In the genomic region with DNA sequence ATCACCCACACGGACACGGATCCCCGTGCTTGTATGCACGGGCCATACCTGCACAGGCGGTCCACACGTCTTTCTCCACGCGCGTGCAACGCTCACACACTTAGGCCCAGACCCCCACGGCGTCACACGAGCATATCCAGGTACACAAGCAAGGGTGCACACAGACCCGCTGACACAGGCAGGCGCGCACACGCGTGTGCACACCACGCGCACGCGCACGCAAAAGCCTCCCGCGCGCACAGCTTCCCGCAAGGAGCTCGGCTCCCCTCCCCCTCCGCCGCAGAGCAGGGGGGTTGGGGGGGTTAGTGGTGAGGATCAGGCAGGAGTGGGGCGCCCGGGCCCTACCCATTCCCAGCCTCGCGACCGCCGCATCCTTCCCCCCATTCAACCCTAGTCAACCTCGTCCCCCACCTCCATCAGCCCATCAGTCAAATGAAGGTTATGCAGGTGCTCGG, we compare ENCODE assay signal across 8 cellular contexts. TPM values are rescaled to one million over a fixed set of nuclear protein-coding genes. Genes with fewer than 3 reads are reported as not detected.
DNase-seq lines count a peak whose midpoint lies in the region; ATAC-seq and TF ChIP-seq lines count a peak whose summit lies in the region.

No MANE protein-coding gene starts in this region.

- DNase-seq in NCI-H146 (lab: John Stamatoyannopoulos, UW) (peak; percentile 61), NCI-H146 treated with DMSO at 0.1 percent for 48 hours (lab: John Stamatoyannopoulos, UW; ENCODE audit: unreplicated experiment) (no peak), adrenal gland (peak in 6 of 7 donors; percentile 54 to 78 (median 62)), GM10266 (ENCODE audit: extremely low spot score) (no peak)

- H3K27ac ChIP-seq in KMS-11 (peak overlapping the region; percentile 26; the same call in 1 of the 2 replicates), adrenal gland (peak overlapping the region in 3 of 5 donors; percentile 61 to 83 (median 68)), iPS-18a (ENCODE audit: low read length) (no peak overlapping the region)

- H3K4me2 ChIP-seq in KMS-11 (peak overlapping the region; percentile 91), skeletal muscle satellite cell (ENCODE audit: low read length) (peak overlapping the region; percentile 96)

- TF ChIP-seq POLR2A in adrenal gland (IDR thresholded peaks at IDR 0.05), result no peak

- H3K4me3 ChIP-seq in KMS-11 (IDR thresholded peaks at IDR 0.05; ENCODE audit: insufficient read depth, low read depth, low read length) (no peak overlapping the region), adrenal gland (peak overlapping the region in 3 of 4 donors; percentile 50 to 62 (median 59)), iPS-18a (ENCODE audit: low read length) (peak overlapping the region; percentile 58), skeletal muscle satellite cell (ENCODE audit: low read length) (peak overlapping the region; percentile 84)

- peak overlapping the region; percentile 76 for H2AFZ ChIP-seq in KMS-11 (ENCODE audit: low read depth)

- no peak for ATAC-seq in HG02642 (IDR thresholded peaks at IDR 0.05; ENCODE audit: poor library complexity, unreplicated experiment)

- H3K9ac ChIP-seq in KMS-11, result peak overlapping the region; percentile 49; the same call in 1 of the 2 replicates
- H3K9ac ChIP-seq in iPS-18a (ENCODE audit: low read length), result no peak overlapping the region
- peak overlapping the region; percentile 65 for H3K9ac ChIP-seq in skeletal muscle satellite cell (ENCODE audit: low read depth, low read length)

- WGBS in adrenal gland, 4 donors, result 0 to 1% (median 0%) methylated on average over 12 to 38 of the region's 38 CpGs; no CpG with 5 or more reads in 1 of the 4 donors

- intact Hi-C loops in adrenal gland (cut with DNase I), result no loop called here

- H3K9me3 ChIP-seq in adrenal gland (replicated peaks in 1 of 3), result no peaks in the 10 kb centered on the region
- no peaks in the 10 kb centered on the region for H3K9me3 ChIP-seq in iPS-18a (ENCODE audit: control insufficient read depth, low read depth, low read length)
- no peaks in the 10 kb centered on the region for H3K9me3 ChIP-seq in skeletal muscle satellite cell (replicated peaks; ENCODE audit: low read length)

- no peak for TF ChIP-seq CTCF in KMS-11 (conservative IDR thresholded peaks at IDR 0.05; ENCODE audit: low read depth, low read length)
- TF ChIP-seq CTCF in adrenal gland (IDR thresholded peaks at IDR 0.05), result no peak
- no peak for TF ChIP-seq CTCF in GM10266 (IDR thresholded peaks at IDR 0.05; ENCODE audit: control insufficient read depth, insufficient read depth, low read depth, missing control alignments)

- no peaks in the 10 kb centered on the region for H4K20me1 ChIP-seq in KMS-11 (ENCODE audit: insufficient read depth)

- H3K4me1 ChIP-seq in KMS-11 (ENCODE audit: low read depth, poor library complexity, severe bottlenecking) (peaks cover 8% of the 10 kb centered on the region), adrenal gland (replicated peaks in 1 of 2) (peaks cover 19 to 23% of the 10 kb centered on the region in 2 donors), iPS-18a (ENCODE audit: control insufficient read depth, low read depth, low read length) (peaks cover 3% of the 10 kb centered on the region), skeletal muscle satellite cell (ENCODE audit: control insufficient read depth, insufficient read depth, low read length) (peaks cover 20% of the 10 kb centered on the region)

- no peaks in the 10 kb centered on the region; the same call in 1 of the 2 replicates for H3K79me2 ChIP-seq in KMS-11 (ENCODE audit: insufficient read depth, low read depth)

- no peaks in the 10 kb centered on the region for H3K36me3 ChIP-seq in KMS-11 (ENCODE audit: insufficient read depth)
- H3K36me3 ChIP-seq in adrenal gland (replicated peaks in 1 of 2), result peaks cover 0 to 12% of the 10 kb centered on the region in 2 donors
- H3K36me3 ChIP-seq in iPS-18a (ENCODE audit: control insufficient read depth, low read depth, low read length), result peaks cover 1% of the 10 kb centered on the region
- H3K36me3 ChIP-seq in skeletal muscle satellite cell (ENCODE audit: insufficient read depth, low read length), result no peaks in the 10 kb centered on the region

- H3K27me3 ChIP-seq in KMS-11 (ENCODE audit: insufficient read depth, low read depth), result peaks cover 16% of the 10 kb centered on the region
- no peaks in the 10 kb centered on the region for H3K27me3 ChIP-seq in adrenal gland
- H3K27me3 ChIP-seq in iPS-18a (ENCODE audit: control insufficient read depth, insufficient read depth, low read length), result peaks cover 4% of the 10 kb centered on the region
- no peaks in the 10 kb centered on the region for H3K27me3 ChIP-seq in skeletal muscle satellite cell (ENCODE audit: control insufficient read depth, insufficient read depth, low read length)

RNA-seq across cellular contexts. Expression of gene RAB3A, which starts 0.4 kb away (rescaled TPM):
- 10 to 100 TPM in 3 of 8 donors, 1 to 10 TPM in 5; 2.3 to 32.3 (median 6.9) TPM for total RNA-seq in adrenal gland
- polyA plus RNA-seq in adrenal gland, result 10 to 100 TPM in 1 of 3 donors, 1 to 10 TPM in 2; 4.0 to 16.6 (median 5.8) TPM
- 1.0 and 2.0 TPM in 2 replicates for total RNA-seq in skeletal muscle satellite cell (2012; rRNA removed)

RNA-seq across cellular contexts. Expression of gene MPV17L2, which starts 10.4 kb away (rescaled TPM):
- 10 to 100 TPM; 10.3 to 47.4 (median 24.0) TPM for total RNA-seq in adrenal gland
- 10 to 100 TPM; 21.1 to 41.4 (median 40.8) TPM for polyA plus RNA-seq in adrenal gland
- total RNA-seq in skeletal muscle satellite cell (2012; rRNA removed), result 9.9 and 12.9 TPM in 2 replicates

RNA-seq across cellular contexts. Expression of gene PDE4C, which starts 22.8 kb away (rescaled TPM):
- 1 to 10 TPM in 2 of 8 donors, under 1 TPM in 6; 0.11 to 1.7 (median 0.42) TPM for total RNA-seq in adrenal gland
- 1 to 10 TPM in 1 of 3 donors, under 1 TPM in 1, not detected in 1; 0.77 to 2.4 TPM for polyA plus RNA-seq in adrenal gland
- total RNA-seq in skeletal muscle satellite cell (2012; rRNA removed), result 0.44 and 2.0 TPM in 2 replicates

RNA-seq across cellular contexts. Expression of gene IFI30, which starts 29.8 kb away (rescaled TPM):
- 100 to 1,000 TPM; 103 to 372 (median 185) TPM for total RNA-seq in adrenal gland
- 100 to 1,000 TPM in 2 of 3 donors, 10 to 100 TPM in 1; 99.2 to 268 (median 158) TPM for polyA plus RNA-seq in adrenal gland
- total RNA-seq in skeletal muscle satellite cell (2012; rRNA removed), result 72.0 and 80.6 TPM in 2 replicates

RNA-seq across cellular contexts. Expression of gene PIK3R2, which starts 50.5 kb away (rescaled TPM):
- total RNA-seq in adrenal gland, result 100 to 1,000 TPM in 3 of 8 donors, 10 to 100 TPM in 5; 32.9 to 124 (median 80.4) TPM
- polyA plus RNA-seq in adrenal gland, result 10 to 100 TPM in 2 of 3 donors, 1 to 10 TPM in 1; 6.7 to 21.0 (median 10.8) TPM
- total RNA-seq in skeletal muscle satellite cell (2012; rRNA removed), result 19.8 and 22.5 TPM in 2 replicates

Comparison
In these comparisons a context has a peak if more than half of its experiments do, and no peak if none do; other contexts are left out.
1. DNase-seq: peak in NCI-H146 (single experiment) and adrenal gland (6 of 7); none in NCI-H146 treated with DMSO at 0.1 percent for 48 hours (single experiment) and GM10266 (single experiment).